Comparison of ENCODE assay signal across 26 cellular contexts in genomic region chr7:2668401-2668800, GRCh38. TPM values are rescaled to one million over a fixed set of nuclear protein-coding genes. Genes with fewer than 3 reads are reported as not detected.
DNase-seq lines count a peak whose midpoint lies in the region; ATAC-seq and TF ChIP-seq lines count a peak whose summit lies in the region.
"Had no signal": no experiment of that assay in that cellular context is flagged by ENCODE, and none has a peak within 500 bp of the region (broad histone marks: within the 10 kb centered on the region; RNA-seq: fewer than 3 reads in every experiment).

No MANE protein-coding gene starts in this region.

- H4K12ac ChIP-seq in trophoblast cell (ENCODE audit: low read depth, low read length): no peak overlapping the region

- no peak overlapping the region for H3K14ac ChIP-seq in IMR-90 (replicated peaks; ENCODE audit: low read depth, low read length)
- no peak overlapping the region for H3K14ac ChIP-seq in trophoblast cell (ENCODE audit: low read length)

- H3K9ac ChIP-seq in IMR-90 (ENCODE audit: low read depth, low read length): no peak overlapping the region
- no peak overlapping the region for H3K9ac ChIP-seq in trophoblast cell (ENCODE audit: low read length)
- H3K9ac ChIP-seq: BLaER1 had no signal

- H3K9me3 ChIP-seq in IMR-90 (ENCODE audit: control insufficient read depth, insufficient read depth, low read length) (peaks cover 5% of the 10 kb centered on the region; the same call in 1 of the 2 replicates), trophoblast cell (ENCODE audit: insufficient read depth, low read depth, low read length) (no peaks in the 10 kb centered on the region)
- H3K9me3 ChIP-seq: BLaER1, right atrium auricular region, tibial artery had no signal

- ATAC-seq in IMR-90 (ENCODE audit: low read depth): peak; percentile 7; the same call in 1 of the 2 replicates
- no peak for ATAC-seq in GM19324 (IDR thresholded peaks at IDR 0.05; ENCODE audit: low FRiP score, unreplicated experiment)
- ATAC-seq in HG03432 (IDR thresholded peaks at IDR 0.05; ENCODE audit: unreplicated experiment): no peak
- ATAC-seq: esophagus mucosa; GM12878; heart left ventricle; stimulated activated memory B cell treated with anti-CD40 and anti-IgM and Interleukin-4, amounts not matched to agents 10 μg/mL and 1 μg/mL and 100 μg/mL, for 72 hours; WTC11 had no signal

- H3K4me1 ChIP-seq in IMR-90 (ENCODE audit: control insufficient read depth, insufficient read depth, low read length): peaks cover 6% of the 10 kb centered on the region
- peaks cover 3 to 7% of the 10 kb centered on the region in 2 experiments for H3K4me1 ChIP-seq in trophoblast cell (ENCODE audit: control insufficient read depth in 1 of 2, insufficient read depth in 2 of 2, low read length in 2 of 2)

- TF ChIP-seq RAD21 in IMR-90 (IDR thresholded peaks at IDR 0.05; ENCODE audit: low read length): no peak

- DNase-seq in COLO829 (ENCODE audit: low spot score): peak; percentile 41
- DNase-seq in IMR-90: peak; percentile 91
- peak; percentile 68 for DNase-seq in fibroblast of mammary gland (ENCODE audit: low read depth)
- DNase-seq in trophoblast cell: peak; percentile 72 to 79
- no peak for DNase-seq in chondrocyte (ENCODE audit: low spot score)
- DNase-seq in HuH-7.5 (ENCODE audit: low spot score): no peak
- DNase-seq: activated CD4-positive, alpha-beta T cell treated with anti-CD3 and anti-CD28 coated beads, Interleukin-2, amount 50 U/mL, for 48 hours; activated naive CD4-positive, alpha-beta T cell; aorta; DMS 273 treated with DMSO at 0.1 percent for 48 hours; effector CD4-positive, alpha-beta T cell; NCI-H1417 treated with DMSO at 0.1 percent for 48 hours; NCI-H524 treated with DMSO at 0.1 percent for 48 hours; SHP77 treated with DMSO at 0.1 percent for 48 hours; T-helper 2 cell; tibial artery had no signal

- H3K18ac ChIP-seq in IMR-90 (ENCODE audit: low read depth, low read length): peak overlapping the region; percentile 2; the same call in 1 of the 2 replicates
- no peak overlapping the region for H3K18ac ChIP-seq in trophoblast cell (ENCODE audit: low read length)

- H3K4me3 ChIP-seq in IMR-90 (ENCODE audit: insufficient read depth, low read depth, low read length) (no peak overlapping the region), fibroblast of mammary gland (ENCODE audit: control insufficient read depth, low read depth, low read length) (no peak overlapping the region), trophoblast cell (ENCODE audit: low read depth, low read length) (no peak overlapping the region)
- H3K4me3 ChIP-seq: BLaER1, GM12878, heart left ventricle, right atrium auricular region, tibial artery had no signal

- H3K9me1 ChIP-seq in IMR-90 (ENCODE audit: insufficient read depth, low read length): no peaks in the 10 kb centered on the region

- H3K27ac Mint-ChIP-seq in chondrocyte (ENCODE audit: unreplicated experiment): no peak overlapping the region
- H3K27ac Mint-ChIP-seq: stimulated activated memory B cell treated with anti-CD40 and anti-IgM and Interleukin-4, amounts not matched to agents 10 μg/mL and 1 μg/mL and 100 μg/mL, for 72 hours; WTC11 had no signal

- H2AFZ ChIP-seq in IMR-90 (replicated peaks; ENCODE audit: low read length, poor library complexity) (peak overlapping the region; percentile 61), trophoblast cell (ENCODE audit: insufficient read depth, low read length, poor library complexity) (no peak overlapping the region)

- BruUV-seq in IMR-90 (replicated peaks; lab: Mats Ljungman, UMichigan): no TSS peak

- peak overlapping the region; percentile 29; the same call in 1 of the 2 replicates for H2AK5ac ChIP-seq in IMR-90 (ENCODE audit: low read depth, low read length)
- peak overlapping the region; percentile 49 for H2AK5ac ChIP-seq in trophoblast cell (ENCODE audit: low read length)

- no peak overlapping the region; the same call in 2 of the 3 replicates for H2BK15ac ChIP-seq in IMR-90 (ENCODE audit: low read depth, low read length)

- H2BK5ac ChIP-seq in IMR-90 (ENCODE audit: low read depth, low read length, poor library complexity, severe bottlenecking) (no peak overlapping the region), trophoblast cell (ENCODE audit: low read depth, low read length, poor library complexity) (no peak overlapping the region)

- H4K5ac ChIP-seq in IMR-90 (ENCODE audit: low read depth, low read length): peak overlapping the region; percentile 7; the same call in 1 of the 2 replicates

- POLR2A ChIA-PET in IMR-90 (lab: Charles Lee; ENCODE audit: unreplicated experiment): interaction anchor here (0.6 kb wide), 1 partner anchor 102 kb away, joined by 14 read pairs; no protein-coding TSS in a partner anchor

- H2AK9ac ChIP-seq in IMR-90 (replicated peaks; ENCODE audit: low read depth, low read length, poor library complexity): peak overlapping the region; percentile 23

- CTCF ChIA-PET in IMR-90 (lab: Yijun Ruan, JAX): no interaction called here

- H2BK12ac ChIP-seq in trophoblast cell (ENCODE audit: low read length): peak overlapping the region; percentile 6

- H3K36me3 Mint-ChIP-seq in chondrocyte (ENCODE audit: low read depth): no peaks in the 10 kb centered on the region
- H3K36me3 Mint-ChIP-seq: stimulated activated memory B cell treated with anti-CD40 and anti-IgM and Interleukin-4, amounts not matched to agents 10 μg/mL and 1 μg/mL and 100 μg/mL, for 72 hours; WTC11 had no signal

- H4K8ac ChIP-seq in IMR-90 (ENCODE audit: low read depth in 2 of 2, low read length in 2 of 2): no peak overlapping the region; a peak in 1 of 4 replicates
- no peak overlapping the region for H4K8ac ChIP-seq in trophoblast cell (ENCODE audit: low read depth, low read length)

- no peaks in the 10 kb centered on the region for H3K79me2 ChIP-seq in trophoblast cell (ENCODE audit: control insufficient read depth, insufficient read depth, low read length, poor library complexity)

- dilution Hi-C loops in IMR-90 (cut with HindIII; ENCODE audit: low sequenced_read_pairs, unreplicated experiment): no loop called here

- H4K91ac ChIP-seq in IMR-90 (ENCODE audit: insufficient read depth, low read depth, low read length): no peak overlapping the region
- H4K91ac ChIP-seq in trophoblast cell (ENCODE audit: low read depth, low read length): no peak overlapping the region

- H3K4ac ChIP-seq in IMR-90 (ENCODE audit: low read depth, low read length) (peak overlapping the region; percentile 52; the same call in 1 of the 2 replicates), trophoblast cell (ENCODE audit: low read depth, low read length) (no peak overlapping the region)

- no peak overlapping the region for H3K23ac ChIP-seq in IMR-90 (ENCODE audit: low read depth, low read length)
- no peak overlapping the region for H3K23ac ChIP-seq in trophoblast cell (ENCODE audit: low read length)

- no peak for TF ChIP-seq POLR2A in IMR-90 (IDR thresholded peaks at IDR 0.05; ENCODE audit: low read depth, low read length)

- no peaks in the 10 kb centered on the region for H3K9me3 Mint-ChIP-seq in chondrocyte (ENCODE audit: low read depth)
- H3K9me3 Mint-ChIP-seq: stimulated activated memory B cell treated with anti-CD40 and anti-IgM and Interleukin-4, amounts not matched to agents 10 μg/mL and 1 μg/mL and 100 μg/mL, for 72 hours; WTC11 had no signal

- no peak overlapping the region for H3K56ac ChIP-seq in IMR-90 (ENCODE audit: extremely low read depth, insufficient read depth, low read length)

- H3K4me2 ChIP-seq in IMR-90 (ENCODE audit: low read depth, low read length): peak overlapping the region; percentile 9; the same call in 1 of the 2 replicates
- H3K4me2 ChIP-seq in trophoblast cell (ENCODE audit: low read length): no peak overlapping the region

- H3K27me3 ChIP-seq in IMR-90 (ENCODE audit: control insufficient read depth, insufficient read depth, low read length) (no peaks in the 10 kb centered on the region), trophoblast cell (ENCODE audit: insufficient read depth, low read length) (no peaks in the 10 kb centered on the region)
- H3K27me3 ChIP-seq: BLaER1, right atrium auricular region had no signal

- no peak overlapping the region for H3K4me3 Mint-ChIP-seq in chondrocyte (ENCODE audit: unreplicated experiment)
- H3K4me3 Mint-ChIP-seq: stimulated activated memory B cell treated with anti-CD40 and anti-IgM and Interleukin-4, amounts not matched to agents 10 μg/mL and 1 μg/mL and 100 μg/mL, for 72 hours; WTC11 had no signal

- 15% methylated on average over 5 of the region's 6 CpGs; no CpG with 5 or more reads in 1 of the 2 experiments for WGBS in IMR-90 (ENCODE audit: extremely low coverage in 2 of 2, insufficient read length in 1 of 2), 2 experiments
- no CpG with 5 or more reads among the region's 6 CpGs for WGBS in trophoblast cell (ENCODE audit: extremely low coverage, insufficient coverage, insufficient read length)

- H3K27ac ChIP-seq in IMR-90 (ENCODE audit: insufficient read depth, low read length) (no peak overlapping the region), trophoblast cell (ENCODE audit: low read depth, low read length) (no peak overlapping the region)
- H3K27ac ChIP-seq: BLaER1, heart left ventricle, right atrium auricular region, tibial artery had no signal

- H3K79me1 ChIP-seq in IMR-90 (ENCODE audit: low read depth in 1 of 2, low read length in 2 of 2) (no peaks in the 10 kb centered on the region), trophoblast cell (ENCODE audit: low read length) (no peaks in the 10 kb centered on the region)

- peaks cover 26% of the 10 kb centered on the region for H3K4me1 Mint-ChIP-seq in chondrocyte (ENCODE audit: low read depth)

- peaks cover 5% of the 10 kb centered on the region for H3K27me3 Mint-ChIP-seq in chondrocyte (ENCODE audit: low read depth)

- H3K36me3 ChIP-seq in IMR-90 (ENCODE audit: control insufficient read depth, insufficient read depth, low read length) (no peaks in the 10 kb centered on the region), trophoblast cell (ENCODE audit: control insufficient read depth in 1 of 2, insufficient read depth in 2 of 2, low read length in 2 of 2) (no peaks in the 10 kb centered on the region)
- H3K36me3 ChIP-seq: heart left ventricle, right atrium auricular region, tibial artery had no signal

- intact Hi-C loops in IMR-90 (cut with micrococcal nuclease): no loop called here

- in situ Hi-C loops in IMR-90 (cut with MboI; ENCODE audit: low sequenced_read_pairs): no loop called here

- no peaks in the 10 kb centered on the region for H4K20me1 ChIP-seq in IMR-90 (ENCODE audit: insufficient read depth, low read length)

- no peak for TF ChIP-seq CTCF in IMR-90 (conservative IDR thresholded peaks at IDR 0.05; ENCODE audit: low read depth, low read length)
- TF ChIP-seq CTCF in fibroblast of mammary gland (conservative IDR thresholded peaks at IDR 0.05; ENCODE audit: control insufficient read depth, insufficient read depth, low read depth, low read length): no peak
- no peak for TF ChIP-seq CTCF in chondrocyte (IDR thresholded peaks at IDR 0.05)

- H2BK20ac ChIP-seq in IMR-90 (ENCODE audit: low read depth, low read length): peak overlapping the region; percentile 13; the same call in 1 of the 2 replicates

- H2BK120ac ChIP-seq in IMR-90 (ENCODE audit: low read depth, low read length) (peak overlapping the region; percentile 57; the same call in 1 of the 2 replicates), trophoblast cell (ENCODE audit: insufficient read depth, low read length, poor library complexity) (no peak overlapping the region)

RNA-seq across cellular contexts. Expression of gene AMZ1, which starts 19.6 kb away (rescaled TPM):
- total RNA-seq in IMR-90 (2012; rRNA removed) (0.54 and 0.83 TPM in 2 replicates), chondrocyte (9.1 to 11.1 TPM (median 9.6 TPM) in 3 replicates)
- polyA plus RNA-seq in IMR-90 (2012; rRNA removed): 1.6 and 2.7 TPM in 2 replicates
- polyA plus RNA-seq in IMR-90 (2012; cell fraction: cytosol; rRNA removed): 0.93 and 1.5 TPM in 2 replicates
- 1.8 and 3.4 TPM in 2 replicates for polyA plus RNA-seq in IMR-90 (2012; cell fraction: nucleus; rRNA removed; ENCODE audit: low replicate concordance)
- 0.41 and 0.64 TPM in 2 replicates for polyA plus RNA-seq in trophoblast cell (2013)
- total RNA-seq: HT-29 had no signal

RNA-seq across cellular contexts. Expression of gene TTYH3, which starts 36.6 kb away (rescaled TPM):
- total RNA-seq in IMR-90 (2012; rRNA removed) (5.6 and 6.1 TPM in 2 replicates), chondrocyte (196 to 209 TPM (median 198 TPM) in 3 replicates)
- polyA plus RNA-seq in IMR-90 (2012; rRNA removed): 82.6 and 106 TPM in 2 replicates
- polyA plus RNA-seq in IMR-90 (2012; cell fraction: cytosol; rRNA removed): 56.1 and 135 TPM in 2 replicates
- polyA plus RNA-seq in IMR-90 (2012; cell fraction: nucleus; rRNA removed; ENCODE audit: low replicate concordance): 100 and 222 TPM in 2 replicates
- 117 and 118 TPM in 2 replicates for polyA plus RNA-seq in trophoblast cell (2013)

Comparison
In these comparisons a context has a peak if more than half of its experiments do, and no peak if none do; other contexts are left out.
1. DNase-seq: peak in COLO829 (single experiment), IMR-90 (single experiment), fibroblast of mammary gland (single experiment) and trophoblast cell (2 of 2); none in chondrocyte (single experiment) and HuH-7.5 (single experiment).
2. RNA of gene TTYH3, which starts 36.6 kb away (total RNA-seq): 196 to 209 TPM in chondrocyte; 5.6 to 6.1 TPM in IMR-90; every median in the first group is over 10 times any median in the second.